ENCODE assay signal across 1 cellular context in the genomic region with DNA sequence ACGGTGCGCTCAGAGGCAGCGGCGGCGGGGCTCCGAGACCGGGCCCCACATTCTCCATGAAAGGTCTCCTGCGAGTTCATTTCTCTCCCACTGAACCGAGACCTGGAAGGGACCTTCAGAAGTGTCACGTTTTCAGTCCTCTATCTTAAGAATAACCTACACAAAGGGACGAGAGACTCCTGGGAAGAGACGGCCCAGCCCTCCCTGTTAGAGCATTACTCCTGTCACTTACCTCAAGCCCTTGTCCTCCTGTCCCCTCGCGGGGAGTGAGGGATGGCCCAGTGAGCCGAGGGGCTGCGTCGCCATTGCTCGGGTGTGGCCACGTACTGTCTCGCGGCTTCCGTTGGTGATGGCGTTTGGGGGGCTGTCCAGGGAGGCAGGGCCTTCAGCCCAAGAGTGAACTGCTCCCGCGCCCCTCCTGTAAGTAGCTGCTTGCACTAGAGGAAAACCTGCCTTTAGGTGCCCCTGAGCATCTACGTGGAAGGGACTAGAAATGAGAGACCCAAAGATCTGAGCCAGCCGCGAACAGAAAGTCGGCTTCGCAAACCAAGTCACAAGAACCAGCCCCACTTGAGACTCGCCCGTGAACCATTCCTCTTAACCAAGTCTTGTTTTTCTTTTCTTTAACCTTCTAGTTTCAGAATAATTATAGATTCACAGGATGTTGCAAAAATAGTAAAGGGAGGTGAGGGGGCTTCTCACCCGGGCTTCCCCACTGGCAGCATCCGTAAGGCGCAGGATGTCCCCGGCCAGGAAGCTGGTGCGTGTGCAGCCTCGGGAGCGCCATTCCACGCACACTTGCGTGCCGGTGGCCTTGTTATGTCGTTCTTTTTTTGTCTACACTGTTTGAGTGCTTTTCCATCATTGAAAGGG.
TF ChIP-seq lines count a peak whose summit lies in the region.

No MANE protein-coding gene starts in this region.

TF ChIP-seq in GM12878, 131 proteins besides CTCF, POLR2A, EP300 and RAD21 (continued from another document):
- TF ChIP-seq ZBTB4 (CRISPR knock-in tag; IDR thresholded peaks at IDR 0.05) (no peak), JUND (IDR thresholded peaks at IDR 0.05; ENCODE audit: low read depth, low read length) (no peak), MEF2A (IDR thresholded peaks at IDR 0.05; ENCODE audit: insufficient read depth, low read depth, low read length) (no peak), ZNF384 (IDR thresholded peaks at IDR 0.05; ENCODE audit: borderline replicate concordance, low read depth, low read length) (no peak)
TF ChIP-seq in GM12878: peak in this region for 8.
